14 cellular contexts compared by ENCODE assay signal in the genomic region with DNA sequence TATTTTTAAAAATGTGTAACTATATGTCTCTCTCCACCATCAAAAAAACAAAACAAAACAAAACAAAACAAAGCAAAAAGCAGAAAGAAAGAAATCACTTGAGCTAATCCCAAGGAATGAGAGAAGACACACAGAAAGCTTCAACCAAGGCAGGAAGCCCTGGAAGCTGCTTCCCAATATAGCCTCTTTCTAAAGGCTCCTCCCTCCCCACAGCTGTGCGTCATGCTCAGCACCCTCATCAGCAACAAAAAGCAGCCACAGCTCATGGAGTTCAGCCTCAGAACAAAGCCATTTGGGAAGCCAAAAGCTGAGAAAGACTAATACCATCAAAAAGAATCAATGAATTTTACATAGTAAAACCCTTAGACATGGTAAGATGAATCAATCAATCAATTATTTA.
DNase-seq lines count a peak whose midpoint lies in the region; ATAC-seq and TF ChIP-seq lines count a peak whose summit lies in the region.
"Had no signal": no experiment of that assay in that cellular context is flagged by ENCODE, and none has a peak within 500 bp of the region (broad histone marks: within the 10 kb centered on the region; RNA-seq: fewer than 3 reads in every experiment).

No MANE protein-coding gene starts in this region.

- DNase-seq in HAP-1 (ENCODE audit: low spot score in 2 of 2), result peak; percentile 82 to 89
- DNase-seq in amniotic epithelial cell (ENCODE audit: low read depth), result peak; percentile 14
- peak in 35 of 51 donors; percentile 4 to 75 (median 39) for DNase-seq in hypothalamus (lab: John Stamatoyannopoulos, UW)
- DNase-seq in posterior cingulate gyrus, result peak in 9 of 10 donors; percentile 19 to 94 (median 65)
- no peak for DNase-seq in mesothelial cell of epicardium (ENCODE audit: low spot score in 2 of 2, unreplicated experiment in 2 of 2)
- DNase-seq in activated CD4-positive, CD25-positive, alpha-beta regulatory T cell treated with anti-CD3 and anti-CD28 coated beads, Interleukin-2, amount 50 U/mL, for 72 hours, result no peak
- DNase-seq: activated naive CD8-positive, alpha-beta T cell treated with anti-CD3 and anti-CD28 coated beads, Interleukin-2, amount 50 U/mL, for 24 hours; COR-L47; HCEC 1CT; NCI-H2029 treated with DMSO at 0.1 percent for 48 hours; PC-9; stimulated activated naive CD4-positive, alpha-beta T cell; T1000 had no signal

- H3K4me1 Mint-ChIP-seq in mesothelial cell of epicardium, result no peaks in the 10 kb centered on the region
- H3K4me1 Mint-ChIP-seq: activated naive CD8-positive, alpha-beta T cell treated with anti-CD3 and anti-CD28 coated beads, Interleukin-2, amount 50 U/mL, for 24 hours had no signal

- H3K36me3 ChIP-seq in HAP-1 (replicated peaks), result no peaks in the 10 kb centered on the region

- no peak for TF ChIP-seq CTCF in mesothelial cell of epicardium (IDR thresholded peaks at IDR 0.05; ENCODE audit: unreplicated experiment)

- peaks cover 34% of the 10 kb centered on the region for H3K4me1 ChIP-seq in HAP-1

- no peaks in the 10 kb centered on the region for H3K27me3 Mint-ChIP-seq in mesothelial cell of epicardium (ENCODE audit: low read depth)
- H3K27me3 Mint-ChIP-seq: activated naive CD8-positive, alpha-beta T cell treated with anti-CD3 and anti-CD28 coated beads, Interleukin-2, amount 50 U/mL, for 24 hours had no signal

- no peaks in the 10 kb centered on the region for H3K9me3 ChIP-seq in HAP-1

- no peaks in the 10 kb centered on the region for H3K9me3 Mint-ChIP-seq in mesothelial cell of epicardium
- H3K9me3 Mint-ChIP-seq: activated naive CD8-positive, alpha-beta T cell treated with anti-CD3 and anti-CD28 coated beads, Interleukin-2, amount 50 U/mL, for 24 hours had no signal

- in situ Hi-C loops in HAP-1 (cut with MboI; ENCODE audit: low sequenced_read_pairs), result no loop called here

- intact Hi-C loops in posterior cingulate gyrus (cut with DNase I), result no loop called here

- H3K4me3 ChIP-seq in HAP-1, result no peak overlapping the region
- H3K4me3 ChIP-seq: PC-9 had no signal

- H3K27me3 ChIP-seq in HAP-1 (ENCODE audit: low read depth), result no peaks in the 10 kb centered on the region

- H3K4me3 Mint-ChIP-seq in mesothelial cell of epicardium, result no peak overlapping the region
- H3K4me3 Mint-ChIP-seq: activated naive CD8-positive, alpha-beta T cell treated with anti-CD3 and anti-CD28 coated beads, Interleukin-2, amount 50 U/mL, for 24 hours had no signal

- ATAC-seq in HG02885 (IDR thresholded peaks at IDR 0.05; ENCODE audit: poor library complexity, unreplicated experiment), result no peak
- ATAC-seq: activated naive CD8-positive, alpha-beta T cell treated with anti-CD3 and anti-CD28 coated beads, Interleukin-2, amount 50 U/mL, for 24 hours had no signal

- H3K36me3 Mint-ChIP-seq in mesothelial cell of epicardium, result no peaks in the 10 kb centered on the region

- no peak overlapping the region for H3K27ac Mint-ChIP-seq in mesothelial cell of epicardium
- H3K27ac Mint-ChIP-seq: activated naive CD8-positive, alpha-beta T cell treated with anti-CD3 and anti-CD28 coated beads, Interleukin-2, amount 50 U/mL, for 24 hours had no signal

Comparison
In these comparisons a context has a peak if more than half of its experiments do, and no peak if none do; other contexts are left out.
1. DNase-seq: peak in HAP-1 (2 of 2), amniotic epithelial cell (single experiment), hypothalamus (35 of 51) and posterior cingulate gyrus (9 of 10); none in mesothelial cell of epicardium (0 of 2) and activated CD4-positive, CD25-positive, alpha-beta regulatory T cell treated with anti-CD3 and anti-CD28 coated beads, Interleukin-2, amount 50 U/mL, for 72 hours (single experiment).